ENCODE assay signal across 18 cellular contexts in genomic region chr5:38190111-38190510, GRCh38.
A peak's percentile ranks its signal among the peaks of the same experiment; 100 is the strongest.
DNase-seq lines count a peak whose midpoint lies in the region; ATAC-seq and TF ChIP-seq lines count a peak whose summit lies in the region.
"Had no signal": no experiment of that assay in that cellular context is flagged by ENCODE, and none has a peak within 500 bp of the region (broad histone marks: within the 10 kb centered on the region; RNA-seq: fewer than 3 reads in every experiment).

No MANE protein-coding gene starts in this region.

- H3K36me3 Mint-ChIP-seq in nephron progenitor cell (ENCODE audit: low read depth), result no peaks in the 10 kb centered on the region
- H3K36me3 Mint-ChIP-seq: CD14-positive monocyte; CD8-positive, alpha-beta T cell had no signal

- H3K4me3 ChIP-seq in SJCRH30, result no peak overlapping the region
- H3K4me3 ChIP-seq: BLaER1 had no signal

- H3K27ac ChIP-seq in SJCRH30, result no peak overlapping the region
- H3K27ac ChIP-seq: BLaER1 had no signal

- peak overlapping the region; percentile 61 for H3K4me3 Mint-ChIP-seq in nephron progenitor cell
- H3K4me3 Mint-ChIP-seq: CD14-positive monocyte; CD8-positive, alpha-beta T cell; HFFc6; IgD-negative memory B cell had no signal

- peaks cover 17% of the 10 kb centered on the region for H3K27me3 Mint-ChIP-seq in nephron progenitor cell (ENCODE audit: low read depth, poor library complexity)

- no peaks in the 10 kb centered on the region for H3K27me3 ChIP-seq in SJCRH30
- H3K27me3 ChIP-seq: BLaER1 had no signal

- H3K9me3 ChIP-seq in SJCRH30 (replicated peaks), result no peaks in the 10 kb centered on the region
- H3K9me3 ChIP-seq: BLaER1 had no signal

- DNase-seq in NCI-H2171 (lab: John Stamatoyannopoulos, UW) (peak; percentile 86), NCI-H524 treated with DMSO at 0.1 percent for 48 hours (lab: John Stamatoyannopoulos, UW) (peak; percentile 92), SJCRH30 (peak; percentile 42 to 57), nephron progenitor cell (peak; percentile 23), NOMO-1 treated with dmso at 0.1 percent for 144 hours (lab: John Stamatoyannopoulos, UW; ENCODE audit: unreplicated experiment) (no peak)
- DNase-seq: 8988T; Calu3; CD8-positive, alpha-beta T cell; GOT3; H7; HFFc6 had no signal

- peaks cover 64% of the 10 kb centered on the region for H3K4me1 Mint-ChIP-seq in nephron progenitor cell

- peak overlapping the region; percentile 82 for H3K27ac Mint-ChIP-seq in nephron progenitor cell
- H3K27ac Mint-ChIP-seq: CD14-positive monocyte; CD8-positive, alpha-beta T cell; HFFc6; IgD-negative memory B cell had no signal

- no peak for TF ChIP-seq CTCF in nephron progenitor cell (IDR thresholded peaks at IDR 0.05)

- H3K36me3 ChIP-seq in SJCRH30, result no peaks in the 10 kb centered on the region; the same call in 1 of the 2 replicates
- H3K36me3 ChIP-seq: BLaER1 had no signal

- H3K4me1 ChIP-seq in SJCRH30, result 0 out of 2 replicates have a peak, but pooled peaks cover 3% of the 10 kb centered on the region
- H3K4me1 ChIP-seq: BLaER1 had no signal

- peaks cover 16% of the 10 kb centered on the region for H3K9me3 Mint-ChIP-seq in nephron progenitor cell
- H3K9me3 Mint-ChIP-seq: CD8-positive, alpha-beta T cell; HFFc6 had no signal

- ATAC-seq in GM21515 (IDR thresholded peaks at IDR 0.05; ENCODE audit: unreplicated experiment) (no peak), HG03135 (IDR thresholded peaks at IDR 0.05; ENCODE audit: unreplicated experiment) (no peak)
- ATAC-seq: CD8-positive, alpha-beta T cell; HCT116; HepG2 had no signal
